In the genomic region with DNA sequence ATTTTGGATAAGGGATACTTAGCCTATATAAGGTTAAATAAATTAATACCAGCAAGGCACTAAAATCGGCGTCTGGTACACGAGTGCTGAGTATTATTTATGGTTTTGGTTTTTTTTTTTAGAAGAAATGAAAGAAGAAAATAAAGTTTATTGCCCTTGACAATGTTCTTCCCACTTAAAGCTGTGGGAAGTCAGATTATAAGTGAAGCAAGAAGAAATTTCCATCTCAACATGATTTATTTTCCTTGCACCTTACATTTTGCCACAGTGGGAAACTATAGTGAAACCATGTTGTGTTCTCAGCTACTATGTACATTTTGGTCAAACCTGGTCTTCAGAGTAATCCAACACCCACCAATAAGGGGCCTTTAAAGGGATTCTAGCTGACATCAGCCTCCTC, we compare ENCODE assay signal across 29 cellular contexts.
"Had no signal": no experiment of that assay in that cellular context is flagged by ENCODE, and none has a peak within 500 bp of the region (broad histone marks: within the 10 kb centered on the region; RNA-seq: fewer than 3 reads in every experiment).

No MANE protein-coding gene starts in this region.

- ATAC-seq: effector memory CD8-positive, alpha-beta T cell; esophagus mucosa; gastrocnemius medialis; left cardiac atrium; left lobe of liver; lower lobe of right lung; mucosa of descending colon; naive thymus-derived CD8-positive, alpha-beta T cell had no signal

- H3K4me3 ChIP-seq: coronary artery, esophagus squamous epithelium, lower lobe of right lung, mucosa of descending colon had no signal

- H3K27ac Mint-ChIP-seq: effector memory CD8-positive, alpha-beta T cell; endodermal cell; mesothelial cell of epicardium; naive B cell; naive thymus-derived CD8-positive, alpha-beta T cell had no signal

- H3K36me3 ChIP-seq: esophagus squamous epithelium, gastrocnemius medialis, heart right ventricle, left ventricle myocardium inferior, lower lobe of right lung had no signal

- H3K27me3 ChIP-seq: gastrocnemius medialis, heart right ventricle had no signal

- H3K36me3 Mint-ChIP-seq: mesothelial cell of epicardium; naive B cell; naive thymus-derived CD8-positive, alpha-beta T cell had no signal

- DNase-seq: dermis blood vessel endothelial cell; effector CD8-positive, alpha-beta T cell; effector memory CD8-positive, alpha-beta T cell; endodermal cell; erythroblast; esophagus squamous epithelium; foreskin fibroblast; foreskin melanocyte; gastrocnemius medialis; glutamatergic neuron; head of caudate nucleus; heart right ventricle; hippocampal formation; left cardiac atrium; left ventricle myocardium inferior; lower lobe of right lung; mesenchymal stem cell; mucosa of descending colon; naive B cell; naive thymus-derived CD8-positive, alpha-beta T cell had no signal

- H3K9me3 Mint-ChIP-seq: effector memory CD8-positive, alpha-beta T cell; endodermal cell; mesothelial cell of epicardium; naive B cell; naive thymus-derived CD8-positive, alpha-beta T cell had no signal

- FAIRE-seq: colon, endometrium, islet of Langerhans, keratinocyte had no signal

- H3K4me3 Mint-ChIP-seq: effector memory CD8-positive, alpha-beta T cell; endodermal cell; mesothelial cell of epicardium; naive B cell; naive thymus-derived CD8-positive, alpha-beta T cell had no signal

- H3K9me3 ChIP-seq: esophagus squamous epithelium, gastrocnemius medialis, heart right ventricle, left ventricle myocardium inferior, lower lobe of right lung, mucosa of descending colon had no signal

- H3K27ac ChIP-seq: coronary artery, epithelial cell of prostate, esophagus squamous epithelium, lower lobe of right lung had no signal
